In the genomic region with DNA sequence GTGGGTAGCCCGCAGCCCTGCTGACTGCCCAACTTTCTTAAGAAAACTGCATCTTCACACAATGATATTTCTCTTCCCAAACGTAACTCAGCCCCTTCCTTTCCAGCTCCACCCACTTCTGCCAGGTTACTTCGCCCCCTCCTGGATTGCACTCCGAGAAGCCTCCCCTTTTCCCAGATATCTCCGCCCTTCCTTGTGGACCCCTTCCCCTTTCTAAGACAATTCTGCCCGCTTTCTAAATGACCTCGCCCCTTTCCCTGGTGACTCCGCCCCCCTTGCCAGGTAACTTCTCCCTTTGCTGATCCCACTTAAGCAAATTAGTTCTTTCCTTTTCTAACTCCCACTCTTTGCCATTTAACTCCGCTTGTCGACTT, we compare ENCODE assay signal across 9 cellular contexts. TPM values are rescaled to one million over a fixed set of nuclear protein-coding genes. Genes with fewer than 3 reads are reported as not detected.
DNase-seq lines count a peak whose midpoint lies in the region; ATAC-seq, FAIRE-seq and TF ChIP-seq lines count a peak whose summit lies in the region.
"Had no signal": no experiment of that assay in that cellular context is flagged by ENCODE, and none has a peak within 500 bp of the region (broad histone marks: within the 10 kb centered on the region; RNA-seq: fewer than 3 reads in every experiment).

No MANE protein-coding gene starts in this region.

- intact Hi-C loops in breast epithelium (cut with DNase I; ENCODE audit: low total_unique reads): no loop called here

- FAIRE-seq in H54 (lab: Jason Lieb, UNC): no peak

- DNase-seq in breast epithelium (ENCODE audit: low spot score in 2 of 2) (peak in 1 of 2 donors; percentile 23), OCI-M1 (lab: John Stamatoyannopoulos, UW) (no peak), H54 (ENCODE audit: insufficient read length, low spot score) (no peak)

- H3K36me3 ChIP-seq in breast epithelium: no peaks in the 10 kb centered on the region
- H3K36me3 ChIP-seq in mucosa of rectum (ENCODE audit: control insufficient read depth in 2 of 2, insufficient read depth in 2 of 2, low read length in 2 of 2): no peaks in the 10 kb centered on the region

- H3K4me1 ChIP-seq in breast epithelium (no peaks in the 10 kb centered on the region), mucosa of rectum (ENCODE audit: control insufficient read depth in 2 of 2, insufficient read depth in 2 of 2, low read length in 2 of 2) (peaks cover 5 to 10% of the 10 kb centered on the region in 2 donors)

- no peak for TF ChIP-seq CTCF in breast epithelium (IDR thresholded peaks at IDR 0.05)

- H3K9ac ChIP-seq in mucosa of rectum (ENCODE audit: low read depth in 1 of 2, low read length in 2 of 2): peak overlapping the region; percentile 24 to 40

- H3K9me3 ChIP-seq in breast epithelium (no peaks in the 10 kb centered on the region), mucosa of rectum (ENCODE audit: control insufficient read depth in 2 of 2, low read length in 2 of 2) (no peaks in the 10 kb centered on the region)

- H3K27me3 ChIP-seq in breast epithelium: no peaks in the 10 kb centered on the region
- no peaks in the 10 kb centered on the region for H3K27me3 ChIP-seq in mucosa of rectum (ENCODE audit: control insufficient read depth in 2 of 2, insufficient read depth in 2 of 2, low read length in 2 of 2)

- TF ChIP-seq POLR2A in breast epithelium (IDR thresholded peaks at IDR 0.05) (no peak), H54 (IDR thresholded peaks at IDR 0.05; ENCODE audit: low read depth, low read length) (no peak)

- ATAC-seq in HG03025 (IDR thresholded peaks at IDR 0.05; ENCODE audit: low FRiP score, unreplicated experiment): peak; percentile 5
- no peak for ATAC-seq in GM21423 (IDR thresholded peaks at IDR 0.05; ENCODE audit: unreplicated experiment)
- no peak for ATAC-seq in GM18909 (IDR thresholded peaks at IDR 0.05; ENCODE audit: poor library complexity, unreplicated experiment)

- H3K27ac ChIP-seq in breast epithelium (peak overlapping the region; percentile 45 to 82), mucosa of rectum (ENCODE audit: low read depth in 2 of 2, low read length in 2 of 2) (peak overlapping the region; percentile 56 to 83)

- H3K4me3 ChIP-seq in GM08714 (ENCODE audit: low read length) (peak overlapping the region; percentile 56), breast epithelium (peak overlapping the region; percentile 49 to 80 (median 67)), mucosa of rectum (ENCODE audit: low read length in 2 of 2) (peak overlapping the region; percentile 72 to 80)

RNA-seq across cellular contexts. Expression of a gene that starts 2.6 kb away (rescaled TPM):
- total RNA-seq in breast epithelium: 1 to 10 TPM; 1.3 to 1.8 (median 1.8) TPM

RNA-seq across cellular contexts. Expression of a gene that starts 26.9 kb away (rescaled TPM):
- 100 to 1,000 TPM in 1 of 3 donors, 10 to 100 TPM in 2; 60.7 to 214 (median 88.5) TPM for total RNA-seq in breast epithelium

RNA-seq across cellular contexts. Expression of a gene that starts 27.9 kb away (rescaled TPM):
- total RNA-seq in breast epithelium: under 1 TPM in 1 of 3 donors, not detected in 2; 0.66 TPM

RNA-seq across cellular contexts. Expression of a gene that starts 29.5 kb away (rescaled TPM):
- not detected for total RNA-seq in breast epithelium
- total RNA-seq: subcutaneous adipose tissue had no signal

RNA-seq across cellular contexts. Expression of a gene that starts 33.2 kb away (rescaled TPM):
- total RNA-seq in breast epithelium: 1 to 10 TPM in 1 of 3 donors, not detected in 2; 2.1 TPM
